Comparison of ENCODE assay signal across 2 cellular contexts in the genomic region with DNA sequence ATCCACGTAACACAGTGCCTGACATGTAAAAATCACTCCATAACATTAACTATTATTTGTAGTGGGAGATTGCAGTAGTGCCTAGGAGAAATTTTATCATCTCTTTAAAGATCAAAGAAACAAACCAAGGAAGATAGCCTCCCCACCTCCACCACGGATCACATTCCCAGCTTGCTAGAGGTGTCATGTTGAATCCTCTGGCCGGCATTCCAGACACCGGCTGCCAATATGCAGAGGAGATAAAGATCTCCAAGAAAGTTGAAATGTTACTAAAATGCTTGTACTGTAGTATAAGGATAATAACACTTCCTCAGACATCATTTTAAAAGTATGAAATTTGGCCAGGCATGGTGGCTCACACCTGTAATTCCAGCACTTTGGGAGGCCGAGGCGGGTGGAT.
A peak's percentile ranks its signal among the peaks of the same experiment; 100 is the strongest.
TF ChIP-seq lines count a peak whose summit lies in the region.

No MANE protein-coding gene starts in this region.

TF ChIP-seq in SK-N-SH, 30 proteins besides CTCF, POLR2A, EP300 and RAD21 (continued from another document):
- TF ChIP-seq, protein P1, sequence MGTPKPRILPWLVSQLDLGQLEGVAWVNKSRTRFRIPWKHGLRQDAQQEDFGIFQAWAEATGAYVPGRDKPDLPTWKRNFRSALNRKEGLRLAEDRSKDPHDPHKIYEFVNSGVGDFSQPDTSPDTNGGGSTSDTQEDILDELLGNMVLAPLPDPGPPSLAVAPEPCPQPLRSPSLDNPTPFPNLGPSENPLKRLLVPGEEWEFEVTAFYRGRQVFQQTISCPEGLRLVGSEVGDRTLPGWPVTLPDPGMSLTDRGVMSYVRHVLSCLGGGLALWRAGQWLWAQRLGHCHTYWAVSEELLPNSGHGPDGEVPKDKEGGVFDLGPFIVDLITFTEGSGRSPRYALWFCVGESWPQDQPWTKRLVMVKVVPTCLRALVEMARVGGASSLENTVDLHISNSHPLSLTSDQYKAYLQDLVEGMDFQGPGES (IDR thresholded peaks at IDR 0.05; ENCODE audit: low read depth, low read length): no peak
- no peak for TF ChIP-seq JUND (IDR thresholded peaks at IDR 0.05)
- TF ChIP-seq GATA2 (CRISPR knock-in tag; IDR thresholded peaks at IDR 0.05): no peak
- no peak for TF ChIP-seq RCOR1 (IDR thresholded peaks at IDR 0.05; ENCODE audit: low read length)
- TF ChIP-seq, protein P2, sequence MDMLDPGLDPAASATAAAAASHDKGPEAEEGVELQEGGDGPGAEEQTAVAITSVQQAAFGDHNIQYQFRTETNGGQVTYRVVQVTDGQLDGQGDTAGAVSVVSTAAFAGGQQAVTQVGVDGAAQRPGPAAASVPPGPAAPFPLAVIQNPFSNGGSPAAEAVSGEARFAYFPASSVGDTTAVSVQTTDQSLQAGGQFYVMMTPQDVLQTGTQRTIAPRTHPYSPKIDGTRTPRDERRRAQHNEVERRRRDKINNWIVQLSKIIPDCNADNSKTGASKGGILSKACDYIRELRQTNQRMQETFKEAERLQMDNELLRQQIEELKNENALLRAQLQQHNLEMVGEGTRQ (IDR thresholded peaks at IDR 0.05; ENCODE audit: borderline replicate concordance, low read depth, low read length): no peak
- TF ChIP-seq YY1 (IDR thresholded peaks at IDR 0.05; ENCODE audit: low read depth): no peak
- TF ChIP-seq, protein P3, sequence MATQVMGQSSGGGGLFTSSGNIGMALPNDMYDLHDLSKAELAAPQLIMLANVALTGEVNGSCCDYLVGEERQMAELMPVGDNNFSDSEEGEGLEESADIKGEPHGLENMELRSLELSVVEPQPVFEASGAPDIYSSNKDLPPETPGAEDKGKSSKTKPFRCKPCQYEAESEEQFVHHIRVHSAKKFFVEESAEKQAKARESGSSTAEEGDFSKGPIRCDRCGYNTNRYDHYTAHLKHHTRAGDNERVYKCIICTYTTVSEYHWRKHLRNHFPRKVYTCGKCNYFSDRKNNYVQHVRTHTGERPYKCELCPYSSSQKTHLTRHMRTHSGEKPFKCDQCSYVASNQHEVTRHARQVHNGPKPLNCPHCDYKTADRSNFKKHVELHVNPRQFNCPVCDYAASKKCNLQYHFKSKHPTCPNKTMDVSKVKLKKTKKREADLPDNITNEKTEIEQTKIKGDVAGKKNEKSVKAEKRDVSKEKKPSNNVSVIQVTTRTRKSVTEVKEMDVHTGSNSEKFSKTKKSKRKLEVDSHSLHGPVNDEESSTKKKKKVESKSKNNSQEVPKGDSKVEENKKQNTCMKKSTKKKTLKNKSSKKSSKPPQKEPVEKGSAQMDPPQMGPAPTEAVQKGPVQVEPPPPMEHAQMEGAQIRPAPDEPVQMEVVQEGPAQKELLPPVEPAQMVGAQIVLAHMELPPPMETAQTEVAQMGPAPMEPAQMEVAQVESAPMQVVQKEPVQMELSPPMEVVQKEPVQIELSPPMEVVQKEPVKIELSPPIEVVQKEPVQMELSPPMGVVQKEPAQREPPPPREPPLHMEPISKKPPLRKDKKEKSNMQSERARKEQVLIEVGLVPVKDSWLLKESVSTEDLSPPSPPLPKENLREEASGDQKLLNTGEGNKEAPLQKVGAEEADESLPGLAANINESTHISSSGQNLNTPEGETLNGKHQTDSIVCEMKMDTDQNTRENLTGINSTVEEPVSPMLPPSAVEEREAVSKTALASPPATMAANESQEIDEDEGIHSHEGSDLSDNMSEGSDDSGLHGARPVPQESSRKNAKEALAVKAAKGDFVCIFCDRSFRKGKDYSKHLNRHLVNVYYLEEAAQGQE (IDR thresholded peaks at IDR 0.05; ENCODE audit: low read depth, low read length): no peak
- no peak for TF ChIP-seq TAF1 (IDR thresholded peaks at IDR 0.05; ENCODE audit: borderline replicate concordance, low read depth, low read length)
- TF ChIP-seq, protein P4, sequence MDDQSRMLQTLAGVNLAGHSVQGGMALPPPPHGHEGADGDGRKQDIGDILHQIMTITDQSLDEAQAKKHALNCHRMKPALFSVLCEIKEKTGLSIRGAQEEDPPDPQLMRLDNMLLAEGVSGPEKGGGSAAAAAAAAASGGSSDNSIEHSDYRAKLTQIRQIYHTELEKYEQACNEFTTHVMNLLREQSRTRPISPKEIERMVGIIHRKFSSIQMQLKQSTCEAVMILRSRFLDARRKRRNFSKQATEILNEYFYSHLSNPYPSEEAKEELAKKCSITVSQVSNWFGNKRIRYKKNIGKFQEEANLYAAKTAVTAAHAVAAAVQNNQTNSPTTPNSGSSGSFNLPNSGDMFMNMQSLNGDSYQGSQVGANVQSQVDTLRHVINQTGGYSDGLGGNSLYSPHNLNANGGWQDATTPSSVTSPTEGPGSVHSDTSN (IDR thresholded peaks at IDR 0.05): peak; percentile 30; the same call in 1 of the 2 replicates
- TF ChIP-seq TEAD4 (IDR thresholded peaks at IDR 0.05; ENCODE audit: borderline replicate concordance, insufficient read depth): no peak
- TF ChIP-seq ELF1 (IDR thresholded peaks at IDR 0.05): no peak
- no peak for TF ChIP-seq RFX5 (IDR thresholded peaks at IDR 0.05; ENCODE audit: low read length)
- no peak for TF ChIP-seq MXI1 (IDR thresholded peaks at IDR 0.05; ENCODE audit: low read depth, low read length)
- no peak for TF ChIP-seq SMC3 (IDR thresholded peaks at IDR 0.05; ENCODE audit: low read depth, low read length)

TF ChIP-seq in SK-N-SH treated with all-trans-retinoic acid at 6 μM for 48 hours, 23 proteins besides CTCF, POLR2A, EP300 and RAD21:
- TF ChIP-seq, protein P5, sequence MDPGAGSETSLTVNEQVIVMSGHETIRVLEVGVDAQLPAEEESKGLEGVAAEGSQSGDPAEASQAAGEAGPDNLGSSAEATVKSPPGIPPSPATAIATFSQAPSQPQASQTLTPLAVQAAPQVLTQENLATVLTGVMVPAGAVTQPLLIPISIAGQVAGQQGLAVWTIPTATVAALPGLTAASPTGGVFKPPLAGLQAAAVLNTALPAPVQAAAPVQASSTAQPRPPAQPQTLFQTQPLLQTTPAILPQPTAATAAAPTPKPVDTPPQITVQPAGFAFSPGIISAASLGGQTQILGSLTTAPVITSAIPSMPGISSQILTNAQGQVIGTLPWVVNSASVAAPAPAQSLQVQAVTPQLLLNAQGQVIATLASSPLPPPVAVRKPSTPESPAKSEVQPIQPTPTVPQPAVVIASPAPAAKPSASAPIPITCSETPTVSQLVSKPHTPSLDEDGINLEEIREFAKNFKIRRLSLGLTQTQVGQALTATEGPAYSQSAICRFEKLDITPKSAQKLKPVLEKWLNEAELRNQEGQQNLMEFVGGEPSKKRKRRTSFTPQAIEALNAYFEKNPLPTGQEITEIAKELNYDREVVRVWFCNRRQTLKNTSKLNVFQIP (CRISPR knock-in tag; IDR thresholded peaks at IDR 0.05; ENCODE audit: borderline replicate concordance, low read depth): no peak
- no peak for TF ChIP-seq ZNF70 (CRISPR knock-in tag; IDR thresholded peaks at IDR 0.05)
- no peak for TF ChIP-seq TCF4 (CRISPR knock-in tag; IDR thresholded peaks at IDR 0.05; ENCODE audit: borderline replicate concordance)
- TF ChIP-seq CSDC2 (CRISPR knock-in tag; IDR thresholded peaks at IDR 0.05): no peak
- no peak for TF ChIP-seq GLIS3 (CRISPR knock-in tag; IDR thresholded peaks at IDR 0.05)
- TF ChIP-seq ZNF565 (CRISPR knock-in tag; conservative IDR thresholded peaks at IDR 0.05; ENCODE audit: low read depth): no peak
- no peak for TF ChIP-seq ESRRG (CRISPR knock-in tag; IDR thresholded peaks at IDR 0.05)
- TF ChIP-seq RARB (CRISPR knock-in tag; IDR thresholded peaks at IDR 0.05): no peak
- TF ChIP-seq ZFP30 (CRISPR knock-in tag; IDR thresholded peaks at IDR 0.05): no peak
- TF ChIP-seq, protein P6, sequence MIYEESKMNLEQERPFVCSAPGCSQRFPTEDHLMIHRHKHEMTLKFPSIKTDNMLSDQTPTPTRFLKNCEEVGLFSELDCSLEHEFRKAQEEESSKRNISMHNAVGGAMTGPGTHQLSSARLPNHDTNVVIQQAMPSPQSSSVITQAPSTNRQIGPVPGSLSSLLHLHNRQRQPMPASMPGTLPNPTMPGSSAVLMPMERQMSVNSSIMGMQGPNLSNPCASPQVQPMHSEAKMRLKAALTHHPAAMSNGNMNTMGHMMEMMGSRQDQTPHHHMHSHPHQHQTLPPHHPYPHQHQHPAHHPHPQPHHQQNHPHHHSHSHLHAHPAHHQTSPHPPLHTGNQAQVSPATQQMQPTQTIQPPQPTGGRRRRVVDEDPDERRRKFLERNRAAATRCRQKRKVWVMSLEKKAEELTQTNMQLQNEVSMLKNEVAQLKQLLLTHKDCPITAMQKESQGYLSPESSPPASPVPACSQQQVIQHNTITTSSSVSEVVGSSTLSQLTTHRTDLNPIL (CRISPR knock-in tag; IDR thresholded peaks at IDR 0.05; ENCODE audit: low read depth): no peak
- no peak for TF ChIP-seq ZC3H10 (CRISPR knock-in tag; IDR thresholded peaks at IDR 0.05)
- no peak for TF ChIP-seq BACH2 (CRISPR knock-in tag; IDR thresholded peaks at IDR 0.05; ENCODE audit: borderline replicate concordance)
- TF ChIP-seq, protein P7, sequence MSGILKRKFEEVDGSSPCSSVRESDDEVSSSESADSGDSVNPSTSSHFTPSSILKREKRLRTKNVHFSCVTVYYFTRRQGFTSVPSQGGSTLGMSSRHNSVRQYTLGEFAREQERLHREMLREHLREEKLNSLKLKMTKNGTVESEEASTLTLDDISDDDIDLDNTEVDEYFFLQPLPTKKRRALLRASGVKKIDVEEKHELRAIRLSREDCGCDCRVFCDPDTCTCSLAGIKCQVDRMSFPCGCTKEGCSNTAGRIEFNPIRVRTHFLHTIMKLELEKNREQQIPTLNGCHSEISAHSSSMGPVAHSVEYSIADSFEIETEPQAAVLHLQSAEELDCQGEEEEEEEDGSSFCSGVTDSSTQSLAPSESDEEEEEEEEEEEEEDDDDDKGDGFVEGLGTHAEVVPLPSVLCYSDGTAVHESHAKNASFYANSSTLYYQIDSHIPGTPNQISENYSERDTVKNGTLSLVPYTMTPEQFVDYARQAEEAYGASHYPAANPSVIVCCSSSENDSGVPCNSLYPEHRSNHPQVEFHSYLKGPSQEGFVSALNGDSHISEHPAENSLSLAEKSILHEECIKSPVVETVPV (CRISPR knock-in tag; IDR thresholded peaks at IDR 0.05): no peak
- TF ChIP-seq ZNF8 (CRISPR knock-in tag; IDR thresholded peaks at IDR 0.05): no peak
- TF ChIP-seq OSR1 (CRISPR knock-in tag; IDR thresholded peaks at IDR 0.05): no peak
- TF ChIP-seq, protein P8, sequence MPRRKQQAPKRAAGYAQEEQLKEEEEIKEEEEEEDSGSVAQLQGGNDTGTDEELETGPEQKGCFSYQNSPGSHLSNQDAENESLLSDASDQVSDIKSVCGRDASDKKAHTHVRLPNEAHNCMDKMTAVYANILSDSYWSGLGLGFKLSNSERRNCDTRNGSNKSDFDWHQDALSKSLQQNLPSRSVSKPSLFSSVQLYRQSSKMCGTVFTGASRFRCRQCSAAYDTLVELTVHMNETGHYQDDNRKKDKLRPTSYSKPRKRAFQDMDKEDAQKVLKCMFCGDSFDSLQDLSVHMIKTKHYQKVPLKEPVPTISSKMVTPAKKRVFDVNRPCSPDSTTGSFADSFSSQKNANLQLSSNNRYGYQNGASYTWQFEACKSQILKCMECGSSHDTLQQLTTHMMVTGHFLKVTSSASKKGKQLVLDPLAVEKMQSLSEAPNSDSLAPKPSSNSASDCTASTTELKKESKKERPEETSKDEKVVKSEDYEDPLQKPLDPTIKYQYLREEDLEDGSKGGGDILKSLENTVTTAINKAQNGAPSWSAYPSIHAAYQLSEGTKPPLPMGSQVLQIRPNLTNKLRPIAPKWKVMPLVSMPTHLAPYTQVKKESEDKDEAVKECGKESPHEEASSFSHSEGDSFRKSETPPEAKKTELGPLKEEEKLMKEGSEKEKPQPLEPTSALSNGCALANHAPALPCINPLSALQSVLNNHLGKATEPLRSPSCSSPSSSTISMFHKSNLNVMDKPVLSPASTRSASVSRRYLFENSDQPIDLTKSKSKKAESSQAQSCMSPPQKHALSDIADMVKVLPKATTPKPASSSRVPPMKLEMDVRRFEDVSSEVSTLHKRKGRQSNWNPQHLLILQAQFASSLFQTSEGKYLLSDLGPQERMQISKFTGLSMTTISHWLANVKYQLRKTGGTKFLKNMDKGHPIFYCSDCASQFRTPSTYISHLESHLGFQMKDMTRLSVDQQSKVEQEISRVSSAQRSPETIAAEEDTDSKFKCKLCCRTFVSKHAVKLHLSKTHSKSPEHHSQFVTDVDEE (CRISPR knock-in tag; IDR thresholded peaks at IDR 0.05): no peak
- TF ChIP-seq, protein P9, sequence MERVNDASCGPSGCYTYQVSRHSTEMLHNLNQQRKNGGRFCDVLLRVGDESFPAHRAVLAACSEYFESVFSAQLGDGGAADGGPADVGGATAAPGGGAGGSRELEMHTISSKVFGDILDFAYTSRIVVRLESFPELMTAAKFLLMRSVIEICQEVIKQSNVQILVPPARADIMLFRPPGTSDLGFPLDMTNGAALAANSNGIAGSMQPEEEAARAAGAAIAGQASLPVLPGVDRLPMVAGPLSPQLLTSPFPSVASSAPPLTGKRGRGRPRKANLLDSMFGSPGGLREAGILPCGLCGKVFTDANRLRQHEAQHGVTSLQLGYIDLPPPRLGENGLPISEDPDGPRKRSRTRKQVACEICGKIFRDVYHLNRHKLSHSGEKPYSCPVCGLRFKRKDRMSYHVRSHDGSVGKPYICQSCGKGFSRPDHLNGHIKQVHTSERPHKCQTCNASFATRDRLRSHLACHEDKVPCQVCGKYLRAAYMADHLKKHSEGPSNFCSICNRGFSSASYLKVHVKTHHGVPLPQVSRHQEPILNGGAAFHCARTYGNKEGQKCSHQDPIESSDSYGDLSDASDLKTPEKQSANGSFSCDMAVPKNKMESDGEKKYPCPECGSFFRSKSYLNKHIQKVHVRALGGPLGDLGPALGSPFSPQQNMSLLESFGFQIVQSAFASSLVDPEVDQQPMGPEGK (CRISPR knock-in tag; IDR thresholded peaks at IDR 0.05; ENCODE audit: borderline replicate concordance): no peak
- no peak for TF ChIP-seq PPARA (CRISPR knock-in tag; IDR thresholded peaks at IDR 0.05; ENCODE audit: borderline replicate concordance)
